In the genomic region with DNA sequence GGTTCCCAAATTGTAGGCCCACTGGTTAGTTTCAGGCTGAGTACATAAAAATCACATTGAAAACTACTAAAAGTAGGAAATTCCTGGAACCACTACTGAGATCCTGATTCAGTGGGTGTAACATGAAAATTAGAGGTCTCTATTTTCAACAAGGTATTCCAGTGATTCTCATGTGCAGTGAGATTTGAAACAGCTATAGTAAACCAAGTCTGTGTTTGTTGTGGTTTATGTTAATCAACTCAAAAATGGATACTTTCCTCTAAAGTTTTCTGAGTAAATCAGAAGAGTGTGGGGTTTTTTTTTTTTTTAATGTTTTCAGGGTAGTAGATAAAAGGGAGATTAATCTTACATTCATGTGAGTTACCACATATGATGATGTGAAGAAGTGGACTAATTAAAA, we compare ENCODE assay signal across 16 cellular contexts.
"Had no signal": no experiment of that assay in that cellular context is flagged by ENCODE, and none has a peak within 500 bp of the region (broad histone marks: within the 10 kb centered on the region; RNA-seq: fewer than 3 reads in every experiment).

No MANE protein-coding gene starts in this region.

- H3K9me3 Mint-ChIP-seq: central memory CD8-positive, alpha-beta T cell; endodermal cell; naive thymus-derived CD4-positive, alpha-beta T cell; stimulated activated naive B cell treated with anti-CD40 and anti-IgM and Interleukin-4, amounts not matched to agents 10 μg/mL and 1 μg/mL and 100 μg/mL, for 72 hours had no signal

- DNase-seq: activated CD4-positive, CD25-positive, alpha-beta regulatory T cell; activated effector memory CD4-positive, alpha-beta T cell treated with Interleukin-2 at 50 U/mL for 16 hours; body of pancreas; endodermal cell; hippocampal formation; midbrain; naive thymus-derived CD4-positive, alpha-beta T cell; right cardiac atrium; spleen; stimulated activated CD4-positive, alpha-beta T cell treated with anti-CD3 and anti-CD28 coated beads, Interleukin-1b, Interleukin-23, amount 100 ng/mL, for 48 hours; stimulated activated naive B cell treated with anti-CD40 and anti-IgM and Interleukin-4, amounts not matched to agents 10 μg/mL and 1 μg/mL and 100 μg/mL, for 72 hours; T-helper 2 cell had no signal

- H3K9me3 ChIP-seq: body of pancreas, neutrophil, spleen, tibial nerve had no signal

- H3K27ac ChIP-seq: body of pancreas, neutrophil, spleen, tibial nerve had no signal

- H3K27ac Mint-ChIP-seq: endodermal cell; stimulated activated naive B cell treated with anti-CD40 and anti-IgM and Interleukin-4, amounts not matched to agents 10 μg/mL and 1 μg/mL and 100 μg/mL, for 72 hours had no signal

- H3K4me3 Mint-ChIP-seq: central memory CD8-positive, alpha-beta T cell; endodermal cell; naive thymus-derived CD4-positive, alpha-beta T cell; stimulated activated naive B cell treated with anti-CD40 and anti-IgM and Interleukin-4, amounts not matched to agents 10 μg/mL and 1 μg/mL and 100 μg/mL, for 72 hours had no signal

- ATAC-seq: body of pancreas; naive thymus-derived CD4-positive, alpha-beta T cell; right cardiac atrium; Right ventricle myocardium inferior; stimulated activated naive B cell treated with anti-CD40 and anti-IgM and Interleukin-4, amounts not matched to agents 10 μg/mL and 1 μg/mL and 100 μg/mL, for 72 hours had no signal

- H3K27me3 ChIP-seq: body of pancreas, neutrophil, spleen, tibial nerve had no signal

- H3K4me1 Mint-ChIP-seq: central memory CD8-positive, alpha-beta T cell; stimulated activated naive B cell treated with anti-CD40 and anti-IgM and Interleukin-4, amounts not matched to agents 10 μg/mL and 1 μg/mL and 100 μg/mL, for 72 hours had no signal

- H3K4me3 ChIP-seq: body of pancreas, spleen, tibial nerve had no signal

- H3K4me1 ChIP-seq: body of pancreas, spleen, tibial nerve had no signal

- H3K27me3 Mint-ChIP-seq: central memory CD8-positive, alpha-beta T cell; naive thymus-derived CD4-positive, alpha-beta T cell; stimulated activated naive B cell treated with anti-CD40 and anti-IgM and Interleukin-4, amounts not matched to agents 10 μg/mL and 1 μg/mL and 100 μg/mL, for 72 hours had no signal
